ENCODE assay signal across 11 cellular contexts in genomic region chr12:27343255-27344000, GRCh38. TPM values are rescaled to one million over a fixed set of nuclear protein-coding genes. Genes with fewer than 3 reads are reported as not detected.
DNase-seq lines count a peak whose midpoint lies in the region; ATAC-seq and TF ChIP-seq lines count a peak whose summit lies in the region.
"Had no signal": no experiment of that assay in that cellular context is flagged by ENCODE, and none has a peak within 500 bp of the region (broad histone marks: within the 10 kb centered on the region; RNA-seq: fewer than 3 reads in every experiment).

No MANE protein-coding gene starts in this region.

- TF ChIP-seq CTCF in fibroblast of pulmonary artery (IDR thresholded peaks at IDR 0.05; ENCODE audit: low read length, missing control alignments) (no peak), type B pancreatic cell (conservative IDR thresholded peaks at IDR 0.05) (no peak)
- no peak for TF ChIP-seq CTCF in activated CD8-positive, alpha-beta T cell treated with anti-CD3 and anti-CD28 coated beads for 36 hours (IDR thresholded peaks at IDR 0.05)

- H3K9me3 Mint-ChIP-seq in type B pancreatic cell: peaks cover 3% of the 10 kb centered on the region
- no peaks in the 10 kb centered on the region for H3K9me3 Mint-ChIP-seq in activated CD8-positive, alpha-beta T cell treated with anti-CD3 and anti-CD28 coated beads for 36 hours
- H3K9me3 Mint-ChIP-seq: activated B cell treated with CpG ODN at 0.5 μM for 24 hours had no signal

- CTCF ChIA-PET in activated CD8-positive, alpha-beta T cell treated with anti-CD3 and anti-CD28 coated beads for 36 hours (lab: Charles Lee): interaction anchor here (1.5 kb wide), 1 partner anchor 37 kb away, joined by 3 read pairs; no protein-coding TSS in a partner anchor

- DNase-seq in DMS53 (lab: John Stamatoyannopoulos, UW) (peak; percentile 39), DMS53 treated with DMSO at 0.1 percent for 48 hours (lab: John Stamatoyannopoulos, UW; ENCODE audit: unreplicated experiment) (no peak), T1000 (lab: John Stamatoyannopoulos, UW) (peak; percentile 28), fibroblast of pulmonary artery (ENCODE audit: low read depth) (peak; percentile 89), type B pancreatic cell (ENCODE audit: extremely low spot score, unreplicated experiment) (no peak), D341Med (ENCODE audit: low spot score) (no peak), hypothalamus (lab: John Stamatoyannopoulos, UW) (no peak)
- DNase-seq in activated CD8-positive, alpha-beta T cell treated with anti-CD3 and anti-CD28 coated beads for 36 hours: no peak
- DNase-seq: activated B cell treated with CpG ODN at 0.5 μM for 24 hours; activated effector memory CD4-positive, alpha-beta T cell treated with anti-CD3 and anti-CD28 coated beads, Interleukin-2, amount 50 U/mL, for 16 hours had no signal

- peaks cover 3% of the 10 kb centered on the region for H3K27me3 Mint-ChIP-seq in type B pancreatic cell
- peaks cover 5% of the 10 kb centered on the region for H3K27me3 Mint-ChIP-seq in activated CD8-positive, alpha-beta T cell treated with anti-CD3 and anti-CD28 coated beads for 36 hours
- H3K27me3 Mint-ChIP-seq: activated B cell treated with CpG ODN at 0.5 μM for 24 hours had no signal

- peak overlapping the region; percentile 94 for H3K27ac Mint-ChIP-seq in type B pancreatic cell
- no peak overlapping the region for H3K27ac Mint-ChIP-seq in activated CD8-positive, alpha-beta T cell treated with anti-CD3 and anti-CD28 coated beads for 36 hours
- H3K27ac Mint-ChIP-seq: activated B cell treated with CpG ODN at 0.5 μM for 24 hours, neural progenitor cell had no signal

- peaks cover 9% of the 10 kb centered on the region for H3K36me3 Mint-ChIP-seq in type B pancreatic cell
- H3K36me3 Mint-ChIP-seq in activated CD8-positive, alpha-beta T cell treated with anti-CD3 and anti-CD28 coated beads for 36 hours (ENCODE audit: low read depth): no peaks in the 10 kb centered on the region

- no peak overlapping the region for H3K4me3 ChIP-seq in fibroblast of pulmonary artery (replicated peaks; ENCODE audit: low read depth, low read length)
- H3K4me3 ChIP-seq: neural progenitor cell had no signal

- intact Hi-C loops in activated CD8-positive, alpha-beta T cell treated with anti-CD3 and anti-CD28 coated beads for 36 hours (cut with micrococcal nuclease): no loop called here

- POLR2A ChIA-PET in activated CD8-positive, alpha-beta T cell treated with anti-CD3 and anti-CD28 coated beads for 36 hours (lab: Charles Lee): no interaction called here

- no peak for ATAC-seq in activated CD8-positive, alpha-beta T cell treated with anti-CD3 and anti-CD28 coated beads for 36 hours

- H3K4me3 Mint-ChIP-seq in type B pancreatic cell: peak overlapping the region; percentile 4
- no peak overlapping the region for H3K4me3 Mint-ChIP-seq in activated CD8-positive, alpha-beta T cell treated with anti-CD3 and anti-CD28 coated beads for 36 hours
- H3K4me3 Mint-ChIP-seq: activated B cell treated with CpG ODN at 0.5 μM for 24 hours had no signal

- no peaks in the 10 kb centered on the region for H3K4me1 Mint-ChIP-seq in type B pancreatic cell (ENCODE audit: unreplicated experiment)
- H3K4me1 Mint-ChIP-seq in activated CD8-positive, alpha-beta T cell treated with anti-CD3 and anti-CD28 coated beads for 36 hours (ENCODE audit: low read depth): peaks cover under 1% of the 10 kb centered on the region
- H3K4me1 Mint-ChIP-seq: activated B cell treated with CpG ODN at 0.5 μM for 24 hours had no signal

RNA-seq across cellular contexts. Expression of gene BMAL2, which starts 10.8 kb away (rescaled TPM):
- total RNA-seq in type B pancreatic cell (ENCODE audit: low replicate concordance): 10.7 and 34.3 TPM in 2 replicates
- 1 to 10 TPM; 7.5 to 9.7 TPM for total RNA-seq in activated CD8-positive, alpha-beta T cell treated with anti-CD3 and anti-CD28 coated beads for 36 hours

Comparison
In these comparisons a context has a peak if more than half of its experiments do, and no peak if none do; other contexts are left out.
1. DNase-seq: peak in DMS53 (single experiment), T1000 (single experiment) and fibroblast of pulmonary artery (single experiment); none in DMS53 treated with DMSO at 0.1 percent for 48 hours (single experiment), type B pancreatic cell (single experiment), activated CD8-positive, alpha-beta T cell treated with anti-CD3 and anti-CD28 coated beads for 36 hours (single experiment), D341Med (single experiment) and hypothalamus (0 of 51).